In the genomic region with DNA sequence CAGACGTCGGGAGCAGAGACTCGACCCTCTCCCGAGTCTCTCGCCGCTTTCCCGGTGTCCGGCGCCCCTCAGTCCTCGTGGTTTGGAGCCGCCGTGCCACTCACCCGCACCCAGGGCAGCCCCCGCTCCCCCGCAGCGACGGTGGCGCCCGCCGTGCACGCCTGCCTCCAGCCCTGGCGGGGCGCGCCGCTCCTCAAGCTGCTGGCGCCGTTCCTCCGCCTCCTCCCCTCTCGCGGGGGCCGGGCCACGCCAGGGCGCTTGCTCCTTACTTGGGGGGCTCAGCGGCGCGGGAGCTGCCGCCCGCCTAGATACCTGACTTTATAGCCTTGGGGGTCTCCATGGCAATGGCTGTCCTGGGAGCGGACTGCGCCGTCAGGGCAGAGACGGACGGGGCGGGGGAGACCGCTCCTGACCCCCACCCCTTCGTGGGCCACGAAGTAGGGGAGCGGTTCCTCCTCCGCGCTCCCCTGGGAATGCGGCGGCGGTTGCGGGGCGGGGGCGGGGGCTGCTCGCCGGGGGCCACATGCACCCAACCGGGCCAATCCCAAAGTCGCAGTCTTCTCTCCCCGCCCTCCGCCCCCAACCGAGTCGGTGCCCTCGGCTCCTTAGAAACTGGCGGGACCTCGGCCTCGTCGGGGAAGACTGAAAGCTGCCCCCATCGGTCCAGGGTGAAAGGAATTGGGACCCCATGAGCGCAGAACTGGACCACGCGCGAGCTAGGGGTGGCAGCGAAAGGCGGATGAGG, we compare ENCODE assay signal across 8 cellular contexts. TPM values are rescaled to one million over a fixed set of nuclear protein-coding genes. Genes with fewer than 3 reads are reported as not detected.
DNase-seq lines count a peak whose midpoint lies in the region; ATAC-seq and TF ChIP-seq lines count a peak whose summit lies in the region.

ANKRD63 (minus strand) TSS at position 195 of the 745 bp plus-strand sequence. CDS start 478 bp downstream, outside the sequence.

- no peaks in the 10 kb centered on the region for H3K9me3 ChIP-seq in ES-I3 (ENCODE audit: control insufficient read depth, insufficient read depth, low read length)

- H3K36me3 ChIP-seq in ES-I3 (ENCODE audit: insufficient read depth, low read length), result no peaks in the 10 kb centered on the region
- no peaks in the 10 kb centered on the region for H3K36me3 ChIP-seq in rectal smooth muscle tissue (ENCODE audit: control insufficient read depth, insufficient read depth, low read length)

- peaks cover 33% of the 10 kb centered on the region for H3K4me1 ChIP-seq in ES-I3 (ENCODE audit: insufficient read depth, low read length)
- peaks cover 11% of the 10 kb centered on the region for H3K4me1 ChIP-seq in rectal smooth muscle tissue (ENCODE audit: control insufficient read depth, insufficient read depth, low read length)

- peak within 1 kb of the TSS; percentile 57 for H3K9ac ChIP-seq in ES-I3 (ENCODE audit: low read depth, low read length)
- no peak within 1 kb of the TSS for H3K9ac ChIP-seq in rectal smooth muscle tissue (ENCODE audit: low read length)

- TF ChIP-seq EP300 in Ishikawa (IDR thresholded peaks at IDR 0.05; ENCODE audit: borderline replicate concordance), result no peak

- H3K4me3 ChIP-seq in fibroblast of villous mesenchyme (ENCODE audit: low read depth, low read length) (peak within 1 kb of the TSS; percentile 48), rectal smooth muscle tissue (ENCODE audit: low read length) (peak within 1 kb of the TSS; percentile 62)

- ATAC-seq in GM18858 (IDR thresholded peaks at IDR 0.05; ENCODE audit: unreplicated experiment) (no peak), HG02623 (IDR thresholded peaks at IDR 0.05; ENCODE audit: unreplicated experiment) (no peak), GM18870 (IDR thresholded peaks at IDR 0.05; ENCODE audit: unreplicated experiment) (no peak)

- peak; percentile 46 for DNase-seq in activated CD8-positive, alpha-beta memory T cell treated with anti-CD3 and anti-CD28 coated beads, Interleukin-2, amount 50 U/mL, for 4 hours
- DNase-seq in fibroblast of villous mesenchyme (ENCODE audit: low read depth), result no peak

- TF ChIP-seq RAD21 in Ishikawa (IDR thresholded peaks at IDR 0.05; ENCODE audit: low read depth), result no peak

- no peak within 1 kb of the TSS for H3K27ac ChIP-seq in rectal smooth muscle tissue (ENCODE audit: low read depth, low read length)

- peaks cover 14% of the 10 kb centered on the region for H3K27me3 ChIP-seq in rectal smooth muscle tissue (ENCODE audit: control insufficient read depth, insufficient read depth, low read length)

- no peak for TF ChIP-seq CTCF in fibroblast of villous mesenchyme (IDR thresholded peaks at IDR 0.05; ENCODE audit: insufficient read depth, low read depth, low read length)

TF ChIP-seq in Ishikawa, 13 proteins besides CTCF, POLR2A, EP300 and RAD21:
- TF ChIP-seq NFIC (IDR thresholded peaks at IDR 0.05), result no peak
- TF ChIP-seq ZBTB7A (IDR thresholded peaks at IDR 0.05; ENCODE audit: low read depth), result peak; percentile 38; the same call in 1 of the 2 replicates
- TF ChIP-seq FOXM1 (IDR thresholded peaks at IDR 0.05; ENCODE audit: borderline replicate concordance, low read depth), result no peak

RNA-seq across cellular contexts. Expression of gene ANKRD63, which starts in this region (rescaled TPM):
- not detected in 2 replicates for total RNA-seq in fibroblast of villous mesenchyme
